ENCODE assay signal across 8 cellular contexts in genomic region chr6:35727935-35728662, GRCh38. TPM values are rescaled to one million over a fixed set of nuclear protein-coding genes. Genes with fewer than 3 reads are reported as not detected.
DNase-seq lines count a peak whose midpoint lies in the region; ATAC-seq and TF ChIP-seq lines count a peak whose summit lies in the region.

No MANE protein-coding gene starts in this region.

- H3K4me3 ChIP-seq in HUES64 (ENCODE audit: low read length) (peak overlapping the region; percentile 80), epithelial cell of proximal tubule (ENCODE audit: low read depth, low read length) (peak overlapping the region; percentile 56), mucosa of rectum (ENCODE audit: low read length in 2 of 2) (peak overlapping the region; percentile 75 to 76)

- peaks cover 2% of the 10 kb centered on the region; the same call in 1 of the 2 replicates for H3K27me3 ChIP-seq in HUES64 (ENCODE audit: insufficient read depth, low read length)
- H3K27me3 ChIP-seq in mucosa of rectum (ENCODE audit: control insufficient read depth in 2 of 2, insufficient read depth in 2 of 2, low read length in 2 of 2), result no peaks in the 10 kb centered on the region

- peaks cover 45% of the 10 kb centered on the region for H3K4me1 ChIP-seq in HUES64 (ENCODE audit: insufficient read depth, low read length)
- peaks cover 74 to 92% of the 10 kb centered on the region in 2 donors for H3K4me1 ChIP-seq in mucosa of rectum (ENCODE audit: control insufficient read depth in 2 of 2, insufficient read depth in 2 of 2, low read length in 2 of 2)

- TF ChIP-seq CTCF in epithelial cell of proximal tubule (conservative IDR thresholded peaks at IDR 0.05; ENCODE audit: low read depth, low read length), result no peak

- H3K9ac ChIP-seq in HUES64 (ENCODE audit: low read depth, low read length) (peak overlapping the region; percentile 93), mucosa of rectum (ENCODE audit: low read depth in 1 of 2, low read length in 2 of 2) (peak overlapping the region; percentile 94 to 98)

- ATAC-seq in GM19463 (IDR thresholded peaks at IDR 0.05; ENCODE audit: unreplicated experiment), result peak; percentile 44

- H3K36me3 ChIP-seq in HUES64 (ENCODE audit: insufficient read depth, low read length), result no peaks in the 10 kb centered on the region
- H3K36me3 ChIP-seq in mucosa of rectum (ENCODE audit: control insufficient read depth in 2 of 2, insufficient read depth in 2 of 2, low read length in 2 of 2), result no peaks in the 10 kb centered on the region

- WGBS in HUES64, result 2% methylated on average over 57 of the region's 57 CpGs

- H3K9me3 ChIP-seq in HUES64 (ENCODE audit: insufficient read depth, low read depth, low read length), result no peaks in the 10 kb centered on the region
- no peaks in the 10 kb centered on the region for H3K9me3 ChIP-seq in mucosa of rectum (ENCODE audit: control insufficient read depth in 2 of 2, low read length in 2 of 2)

- H3K27ac ChIP-seq in HUES64 (ENCODE audit: low read depth, low read length) (peak overlapping the region; percentile 80), mucosa of rectum (ENCODE audit: low read depth in 2 of 2, low read length in 2 of 2) (peak overlapping the region; percentile 100)

- DNase-seq in CD1c-positive myeloid dendritic cell (ENCODE audit: extremely low spot score), result peak; percentile 93
- peak; percentile 97 for DNase-seq in OCI-M1 (lab: John Stamatoyannopoulos, UW)
- DNase-seq in activated T-cell treated with anti-CD3 and anti-CD28 coated beads, Interleukin-2, amount 50 U/mL, for 1 hour, result peak; percentile 87
- DNase-seq in epithelial cell of proximal tubule (ENCODE audit: low read depth), result no peak
- DNase-seq in stimulated activated CD8-positive, alpha-beta memory T cell treated with anti-CD3 and anti-CD28 coated beads, Interleukin-4, amount 100 ng/mL, for 24 hours (ENCODE audit: low read depth), result peak; percentile 78

RNA-seq across cellular contexts. Expression of gene ARMC12, which starts 8.7 kb away (rescaled TPM):
- 0.85 TPM for polyA plus RNA-seq in HUES64 (2013, experiment 1 of 2)
- 1.7 TPM for polyA plus RNA-seq in HUES64 (2013, experiment 2 of 2)
- total RNA-seq in epithelial cell of proximal tubule, result 0.29 TPM in 1 of 2 replicates, not detected in the other

RNA-seq across cellular contexts. Expression of gene FKBP5, which starts 39.4 kb away (rescaled TPM):
- polyA plus RNA-seq in HUES64 (2013, experiment 1 of 2), result 35.2 TPM
- 37.2 TPM for polyA plus RNA-seq in HUES64 (2013, experiment 2 of 2)
- 16.5 and 24.2 TPM in 2 replicates for total RNA-seq in epithelial cell of proximal tubule

RNA-seq across cellular contexts. Expression of gene CLPSL2, which starts 48.3 kb away (rescaled TPM):
- 1.1 TPM for polyA plus RNA-seq in HUES64 (2013, experiment 1 of 2)
- polyA plus RNA-seq in HUES64 (2013, experiment 2 of 2), result 1.1 TPM
- not detected in 2 replicates for total RNA-seq in epithelial cell of proximal tubule

RNA-seq across cellular contexts. Expression of gene CLPSL1, which starts 52.7 kb away (rescaled TPM):
- polyA plus RNA-seq in HUES64 (2013, experiment 1 of 2), result not detected
- polyA plus RNA-seq in HUES64 (2013, experiment 2 of 2), result not detected
- not detected in 2 replicates for total RNA-seq in epithelial cell of proximal tubule
